Comparison of ENCODE assay signal across 25 cellular contexts in genomic region chr7:149784251-149784608, GRCh38. TPM values are rescaled to one million over a fixed set of nuclear protein-coding genes. Genes with fewer than 3 reads are reported as not detected.
DNase-seq lines count a peak whose midpoint lies in the region; ATAC-seq, FAIRE-seq and TF ChIP-seq lines count a peak whose summit lies in the region.
"Had no signal": no experiment of that assay in that cellular context is flagged by ENCODE, and none has a peak within 500 bp of the region (broad histone marks: within the 10 kb centered on the region; RNA-seq: fewer than 3 reads in every experiment).

No MANE protein-coding gene starts in this region.

- 17% methylated on average over 5 of the region's 5 CpGs for WGBS in HepG2 (ENCODE audit: low lambda C conversion rate)
- 58% methylated on average over 2 of the region's 5 CpGs for WGBS in right lobe of liver (ENCODE audit: insufficient coverage, low coverage, low lambda C conversion rate, missing lambda C conversion rate)
- 91% methylated on average over 5 of the region's 5 CpGs; no CpG with 5 or more reads in 1 of the 2 experiments for WGBS in H1 (ENCODE audit: extremely low coverage in 1 of 2, insufficient coverage in 1 of 2, insufficient read length in 1 of 2, insufficient replicate concordance in 2 of 2, low coverage in 1 of 2, low lambda C conversion rate in 2 of 2, missing lambda C conversion rate in 1 of 2), 2 experiments
- WGBS in neuronal stem cell (ENCODE audit: extremely low coverage in 2 of 2, insufficient read length in 2 of 2, insufficient replicate concordance in 1 of 2), 2 donors = no CpG with 5 or more reads among the region's 5 CpGs

- DNase-seq in HepG2 (ENCODE audit: low spot score) (no peak), right lobe of liver (no peak), H1 (ENCODE audit: low read depth in 1 of 2, low spot score in 2 of 2) (no peak), neuronal stem cell (ENCODE audit: low spot score) (no peak), GM10266 (ENCODE audit: extremely low spot score) (no peak), nucleus accumbens (lab: John Stamatoyannopoulos, UW) (no peak)
- no peak for DNase-seq in activated naive CD4-positive, alpha-beta T cell treated with anti-CD3 and anti-CD28 coated beads, Interleukin-2, amount 10 ng/mL, durations not matched to agents 7 days and 5 days
- DNase-seq: AML-193; Caco-2; Calu3; CD4-positive, alpha-beta T cell; DMS79 treated with DMSO at 0.1 percent for 48 hours; GF-D8 had no signal

- CTCF ChIA-PET in HepG2 (lab: Yijun Ruan, JAX; ENCODE audit: low intra/inter-chr PET ratio, low total read pairs) (no interaction called here), H1 (lab: Charles Lee; ENCODE audit: partially characterized antibody) (interaction anchor here (1.9 to 11.8 kb wide), 4 partner anchors 14 to 122 kb away, joined by 7 to 120 read pairs (median 111); no protein-coding TSS in a partner anchor)
- CTCF ChIA-PET in activated naive CD4-positive, alpha-beta T cell treated with anti-CD3 and anti-CD28 coated beads, Interleukin-2, amount 10 ng/mL, durations not matched to agents 7 days and 5 days (lab: Charles Lee) = interaction anchor here (1.8 kb wide), 1 partner anchor 16 kb away, joined by 4 read pairs; no protein-coding TSS in a partner anchor

- TF ChIP-seq CTCF in HepG2 (CRISPR knock-in tag; IDR thresholded peaks at IDR 0.05) (no peak), right lobe of liver (IDR thresholded peaks at IDR 0.05) (no peak), H1 (IDR thresholded peaks at IDR 0.05; ENCODE audit: control extremely low read depth in 1 of 3, insufficient read depth in 1 of 3, low read depth in 1 of 3, low read length in 3 of 3) (no peak), GM10266 (IDR thresholded peaks at IDR 0.05; ENCODE audit: control insufficient read depth, insufficient read depth, low read depth, missing control alignments) (no peak)

- peaks cover 20% of the 10 kb centered on the region for H3K27me3 Mint-ChIP-seq in activated naive CD4-positive, alpha-beta T cell treated with anti-CD3 and anti-CD28 coated beads, Interleukin-2, amount 10 ng/mL, durations not matched to agents 7 days and 5 days

- H2BK120ac ChIP-seq in H1 (replicated peaks; ENCODE audit: low read depth, low read length) = no peak overlapping the region
- H2BK120ac ChIP-seq in neuronal stem cell (ENCODE audit: low read depth, low read length) = no peak overlapping the region

- no peak overlapping the region for H4K5ac ChIP-seq in H1 (ENCODE audit: insufficient read length, low read depth, low read length)

- H3K4me3 Mint-ChIP-seq in activated naive CD4-positive, alpha-beta T cell treated with anti-CD3 and anti-CD28 coated beads, Interleukin-2, amount 10 ng/mL, durations not matched to agents 7 days and 5 days = no peak overlapping the region
- H3K4me3 Mint-ChIP-seq: B cell; CD4-positive, alpha-beta T cell; CD8-positive, alpha-beta T cell had no signal

- H2BK5ac ChIP-seq in H1 (ENCODE audit: low read depth, low read length) = no peak overlapping the region
- peak overlapping the region; percentile 42 for H2BK5ac ChIP-seq in neuronal stem cell (ENCODE audit: low read length)

- H4K8ac ChIP-seq in H1 (ENCODE audit: extremely low read depth, insufficient read depth, low read length) (no peak overlapping the region), neuronal stem cell (ENCODE audit: low read depth, low read length) (no peak overlapping the region)

- H3K36me3 ChIP-seq in HepG2 (replicated peaks in 1 of 2; ENCODE audit: control insufficient read depth in 1 of 2, insufficient read depth in 2 of 2, low read length in 2 of 2) (no peaks in the 10 kb centered on the region), right lobe of liver (no peaks in the 10 kb centered on the region), H1 (ENCODE audit: control insufficient read depth in 2 of 4, insufficient read depth in 4 of 4, low read length in 3 of 4) (no peaks in the 10 kb centered on the region), neuronal stem cell (replicated peaks in 1 of 2; ENCODE audit: control insufficient read depth in 2 of 2, insufficient read depth in 2 of 2, low read length in 2 of 2) (no peaks in the 10 kb centered on the region)
- H3K36me3 ChIP-seq: BLaER1 treated with 17β-estradiol and CSF1 and Interleukin-3, amounts not matched to agents 10 nM and 100 nM had no signal

- H2AFZ ChIP-seq in HepG2 (ENCODE audit: low read length) = no peak overlapping the region
- H2AFZ ChIP-seq in H1 (ENCODE audit: low read length) = no peak overlapping the region
- no peak overlapping the region for H2AFZ ChIP-seq in neuronal stem cell (ENCODE audit: low read length)

- no peak for TF ChIP-seq RAD21 in HepG2 (CRISPR knock-in tag; IDR thresholded peaks at IDR 0.05)
- TF ChIP-seq RAD21 in H1 (IDR thresholded peaks at IDR 0.05 in 1 of 2, conservative IDR thresholded peaks at IDR 0.05 in 1 of 2; ENCODE audit: low read depth in 2 of 2, low read length in 2 of 2) = no peak

- FAIRE-seq in HepG2 (lab: Jason Lieb, UNC) (no peak), H1 (lab: Jason Lieb, UNC) (no peak)
- FAIRE-seq: A549, D721Med, G401.6, GM12878, GM12892, GM18507 had no signal

- H3K4me1 ChIP-seq in HepG2 (ENCODE audit: insufficient read depth, low read length) = peaks cover 17% of the 10 kb centered on the region
- peaks cover 0 to 13% (median 6%) of the 10 kb centered on the region in 4 donors for H3K4me1 ChIP-seq in right lobe of liver
- peaks cover 0 to 15% (median 6%) of the 10 kb centered on the region in 4 experiments; a peak in 6 of 7 replicates for H3K4me1 ChIP-seq in H1 (replicated peaks in 1 of 4; ENCODE audit: control insufficient read depth in 3 of 4, insufficient read depth in 4 of 4, low read length in 3 of 4)
- peaks cover 11 to 23% of the 10 kb centered on the region in 2 donors for H3K4me1 ChIP-seq in neuronal stem cell (ENCODE audit: control insufficient read depth in 2 of 2, insufficient read depth in 1 of 2, low read depth in 1 of 2, low read length in 2 of 2)
- H3K4me1 ChIP-seq: Caco-2 had no signal

- POLR2A ChIA-PET in HepG2 (lab: Yijun Ruan, JAX) = no interaction called here
- POLR2A ChIA-PET in H1 (lab: Charles Lee; ENCODE audit: partially characterized antibody) = interaction anchor here (1.4 kb wide), 1 partner anchor 10 kb away, joined by 4 read pairs; the partner anchor contains the start of gene ZNF467

- no peak overlapping the region for H2BK20ac ChIP-seq in H1 (ENCODE audit: low read length)

- in situ Hi-C loops in HepG2 (cut with HindIII; ENCODE audit: extremely low pct_ligation_motif_present, low pct_unique_long_range_greater_than_20kb) = no loop called here

- H3K4me3 ChIP-seq in HepG2 (replicated peaks in 1 of 3; ENCODE audit: insufficient read depth in 1 of 3, low read depth in 2 of 3, low read length in 3 of 3) (no peak overlapping the region), right lobe of liver (no peak overlapping the region), H1 (ENCODE audit: extremely low read depth in 1 of 4, insufficient read depth in 2 of 4, low read depth in 3 of 4, low read length in 4 of 4) (no peak overlapping the region), neuronal stem cell (ENCODE audit: low read length in 2 of 2) (no peak overlapping the region)
- H3K4me3 ChIP-seq: A549; BLaER1 treated with 17β-estradiol and CSF1 and Interleukin-3, amounts not matched to agents 10 nM and 100 nM; GM12878 had no signal

- H3K27ac Mint-ChIP-seq in activated naive CD4-positive, alpha-beta T cell treated with anti-CD3 and anti-CD28 coated beads, Interleukin-2, amount 10 ng/mL, durations not matched to agents 7 days and 5 days = no peak overlapping the region
- H3K27ac Mint-ChIP-seq: B cell; CD4-positive, alpha-beta T cell; CD8-positive, alpha-beta T cell had no signal

- no peak overlapping the region for H3K18ac ChIP-seq in H1 (ENCODE audit: extremely low read depth, low read length)
- peak overlapping the region; percentile 84 for H3K18ac ChIP-seq in neuronal stem cell (ENCODE audit: low read length)

- H3K27ac ChIP-seq in HepG2 (ENCODE audit: extremely low read length, insufficient read depth, low read length) (no peak overlapping the region), right lobe of liver (no peak overlapping the region), H1 (ENCODE audit: low read depth, low read length) (no peak overlapping the region), neuronal stem cell (replicated peaks; ENCODE audit: low read length) (no peak overlapping the region)
- H3K27ac ChIP-seq: 22Rv1; A549; BLaER1 treated with 17β-estradiol and CSF1 and Interleukin-3, amounts not matched to agents 10 nM and 100 nM; C4-2B had no signal

- no peak overlapping the region for H2BK12ac ChIP-seq in H1 (ENCODE audit: low read depth, low read length)
- H2BK12ac ChIP-seq in neuronal stem cell (ENCODE audit: low read length) = peak overlapping the region; percentile 51

- TF ChIP-seq POLR2A in HepG2 (IDR thresholded peaks at IDR 0.05; ENCODE audit: insufficient read depth in 1 of 2, low read depth in 2 of 2, low read length in 2 of 2) (no peak), right lobe of liver (IDR thresholded peaks at IDR 0.05) (no peak), H1 (IDR thresholded peaks at IDR 0.05; ENCODE audit: control extremely low read depth in 1 of 2, low read depth in 2 of 2, low read length in 2 of 2) (no peak)

- intact Hi-C loops in HepG2 (cut with micrococcal nuclease; ENCODE audit: unreplicated experiment) = no loop called here
- intact Hi-C loops in right lobe of liver (cut with DNase I) = no loop called here

- H3K79me1 ChIP-seq in H1 (ENCODE audit: low read depth, low read length) = no peaks in the 10 kb centered on the region
- no peaks in the 10 kb centered on the region for H3K79me1 ChIP-seq in neuronal stem cell (ENCODE audit: low read depth, low read length)

- H3K27me3 ChIP-seq in HepG2 (ENCODE audit: control insufficient read depth in 1 of 2, insufficient read depth in 2 of 2, low read length in 2 of 2) = peaks cover 4 to 24% of the 10 kb centered on the region in 2 experiments; a peak in 4 of 5 replicates
- H3K27me3 ChIP-seq in right lobe of liver = no peaks in the 10 kb centered on the region
- peaks cover 2 to 21% (median 16%) of the 10 kb centered on the region in 4 experiments for H3K27me3 ChIP-seq in H1 (replicated peaks in 1 of 4; ENCODE audit: control insufficient read depth in 3 of 4, extremely low read depth in 1 of 4, insufficient read depth in 3 of 4, low read length in 3 of 4)
- H3K27me3 ChIP-seq in neuronal stem cell (ENCODE audit: control insufficient read depth in 3 of 3, insufficient read depth in 3 of 3, low read depth in 1 of 3, low read length in 3 of 3) = peaks cover 0 to 17% (median 0%) of the 10 kb centered on the region in 3 experiments
- H3K27me3 ChIP-seq: BLaER1 treated with 17β-estradiol and CSF1 and Interleukin-3, amounts not matched to agents 10 nM and 100 nM had no signal

- no peak overlapping the region for H3K14ac ChIP-seq in H1 (ENCODE audit: insufficient read length)
- H3K14ac ChIP-seq in neuronal stem cell (ENCODE audit: low read length) = peak overlapping the region; percentile 66

- H3K9ac ChIP-seq in HepG2 (ENCODE audit: insufficient read depth, low read depth, low read length) (no peak overlapping the region), H1 (replicated peaks in 1 of 4; ENCODE audit: extremely low read depth in 1 of 4, low read depth in 3 of 4, low read length in 3 of 4) (no peak overlapping the region), neuronal stem cell (ENCODE audit: low read depth, low read length, poor library complexity) (no peak overlapping the region)
- H3K9ac ChIP-seq: BLaER1 treated with 17β-estradiol and CSF1 and Interleukin-3, amounts not matched to agents 10 nM and 100 nM had no signal

- TF ChIP-seq EP300 in HepG2 (IDR thresholded peaks at IDR 0.05; ENCODE audit: low read depth in 2 of 2, low read length in 2 of 2) = no peak
- TF ChIP-seq EP300 in HepG2 (CRISPR knock-in tag; IDR thresholded peaks at IDR 0.05; ENCODE audit: borderline replicate concordance) = no peak
- TF ChIP-seq EP300 in H1 (IDR thresholded peaks at IDR 0.05; ENCODE audit: borderline replicate concordance in 1 of 2, low read depth in 2 of 2, low read length in 2 of 2) = no peak

- no peaks in the 10 kb centered on the region for H3K23me2 ChIP-seq in H1 (ENCODE audit: low read depth, low read length)

- H4K91ac ChIP-seq in H1 (replicated peaks; ENCODE audit: insufficient read length, low read length) = no peak overlapping the region
- H4K91ac ChIP-seq in neuronal stem cell (ENCODE audit: low read depth, low read length, poor library complexity) = no peak overlapping the region

- no peak overlapping the region for H3K4me2 ChIP-seq in HepG2 (ENCODE audit: low read depth, low read length)
- no peak overlapping the region for H3K4me2 ChIP-seq in H1 (ENCODE audit: insufficient read depth in 1 of 2, low read depth in 2 of 2, low read length in 2 of 2)
- H3K4me2 ChIP-seq in neuronal stem cell (ENCODE audit: insufficient read depth, low read length, poor library complexity, severe bottlenecking) = no peak overlapping the region
- H3K4me2 ChIP-seq: A549; BLaER1 treated with 17β-estradiol and CSF1 and Interleukin-3, amounts not matched to agents 10 nM and 100 nM had no signal

- no peak overlapping the region for H3K4ac ChIP-seq in H1 (replicated peaks; ENCODE audit: insufficient read length, low read depth, low read length)
- H3K4ac ChIP-seq in neuronal stem cell (ENCODE audit: low read length) = no peak overlapping the region

- H3K79me2 ChIP-seq in HepG2 (ENCODE audit: insufficient read depth, low read length) (no peaks in the 10 kb centered on the region), H1 (ENCODE audit: control insufficient read depth in 1 of 2, insufficient read depth in 2 of 2, low read length in 2 of 2) (no peaks in the 10 kb centered on the region)

- no peaks in the 10 kb centered on the region for H3K36me3 Mint-ChIP-seq in activated naive CD4-positive, alpha-beta T cell treated with anti-CD3 and anti-CD28 coated beads, Interleukin-2, amount 10 ng/mL, durations not matched to agents 7 days and 5 days
- H3K36me3 Mint-ChIP-seq: CD8-positive, alpha-beta T cell had no signal

- no peaks in the 10 kb centered on the region for H3K4me1 Mint-ChIP-seq in activated naive CD4-positive, alpha-beta T cell treated with anti-CD3 and anti-CD28 coated beads, Interleukin-2, amount 10 ng/mL, durations not matched to agents 7 days and 5 days

- no peak for ATAC-seq in HepG2
- no peak for ATAC-seq in right lobe of liver
- ATAC-seq: A549; CD8-positive, alpha-beta T cell; GM12878 had no signal

- H2AK5ac ChIP-seq in H1 (ENCODE audit: low read depth, low read length) = no peak overlapping the region
- peak overlapping the region; percentile 76 for H2AK5ac ChIP-seq in neuronal stem cell (ENCODE audit: low read depth, low read length)

- H2BK15ac ChIP-seq in H1 (ENCODE audit: low read length) (no peak overlapping the region), neuronal stem cell (ENCODE audit: low read length) (peak overlapping the region; percentile 80)

- H3K9me3 Mint-ChIP-seq in activated naive CD4-positive, alpha-beta T cell treated with anti-CD3 and anti-CD28 coated beads, Interleukin-2, amount 10 ng/mL, durations not matched to agents 7 days and 5 days = no peaks in the 10 kb centered on the region
- H3K9me3 Mint-ChIP-seq: CD4-positive, alpha-beta T cell; CD8-positive, alpha-beta T cell had no signal

- no peak overlapping the region for H3K23ac ChIP-seq in H1 (ENCODE audit: insufficient read length)
- no peak overlapping the region for H3K23ac ChIP-seq in neuronal stem cell (ENCODE audit: low read depth, low read length, poor library complexity)

- H3K56ac ChIP-seq in H1 (replicated peaks; ENCODE audit: insufficient read length, low read depth, low read length) = no peak overlapping the region

- H4K20me1 ChIP-seq in HepG2 (ENCODE audit: insufficient read depth, low read length) = no peaks in the 10 kb centered on the region
- peaks cover 0 to under 1% of the 10 kb centered on the region in 2 experiments for H4K20me1 ChIP-seq in H1 (replicated peaks in 1 of 2; ENCODE audit: control insufficient read depth in 1 of 2, insufficient read depth in 2 of 2, low read length in 2 of 2)

- BruUV-seq in HepG2 (replicated peaks; lab: Mats Ljungman, UMichigan) = no TSS peak

- no peaks in the 10 kb centered on the region for H3K9me3 ChIP-seq in HepG2 (ENCODE audit: low read length)
- no peaks in the 10 kb centered on the region for H3K9me3 ChIP-seq in right lobe of liver
- no peaks in the 10 kb centered on the region for H3K9me3 ChIP-seq in H1 (ENCODE audit: insufficient read depth in 2 of 2, low read depth in 1 of 2, low read length in 1 of 2)
- H3K9me3 ChIP-seq in neuronal stem cell (replicated peaks in 1 of 2; ENCODE audit: control insufficient read depth in 2 of 2, insufficient read depth in 1 of 2, low read depth in 1 of 2, low read length in 2 of 2) = no peaks in the 10 kb centered on the region
- H3K9me3 ChIP-seq: A549; BLaER1 treated with 17β-estradiol and CSF1 and Interleukin-3, amounts not matched to agents 10 nM and 100 nM; Caco-2 had no signal

RNA-seq across cellular contexts. Expression of gene ZNF467, which starts 10.8 kb away (rescaled TPM):
- total RNA-seq in HepG2 (2016; rRNA removed; fragmentation: Illumina TruSeq; extraction: Trizol) (not detected in 2 replicates), right lobe of liver (10 to 100 TPM in 1 of 6 experiments, 1 to 10 TPM in 5; 3.6 to 14.6 (median 5.8) TPM)
- total RNA-seq in HepG2 (2016; cell fraction: cytosol; rRNA removed; fragmentation: Illumina TruSeq; extraction: Trizol; ENCODE audit: low read depth) = not detected in 2 replicates
- not detected in 2 replicates for total RNA-seq in HepG2 (2016; cell fraction: insoluble cytoplasmic fraction; rRNA removed; fragmentation: Illumina TruSeq; extraction: Trizol)
- total RNA-seq in HepG2 (2016; cell fraction: membrane; rRNA removed; fragmentation: Illumina TruSeq; extraction: Trizol) = not detected in 2 replicates
- total RNA-seq in HepG2 (2016; cell fraction: nucleus; rRNA removed; fragmentation: Illumina TruSeq; extraction: Trizol) = not detected in 2 replicates
- polyA plus RNA-seq in HepG2 (2011; rRNA removed) (0.03 TPM in 1 of 2 replicates, not detected in the other), H1 (2011; rRNA removed) (0.51 and 0.89 TPM in 2 replicates)
- 0.01 and 0.04 TPM in 2 replicates for polyA plus RNA-seq in HepG2 (2011; cell fraction: cytosol; rRNA removed)
- 0.27 and 0.28 TPM in 2 replicates for polyA plus RNA-seq in HepG2 (2011; cell fraction: nucleus; rRNA removed)
- polyA plus RNA-seq in HepG2 (2012) = not detected in 2 replicates
- polyA plus RNA-seq in HepG2 (2016; cell fraction: cytosol; fragmentation: Illumina TruSeq; extraction: Trizol; ENCODE audit: low read depth) = 0.05 and 0.08 TPM in 2 replicates
- not detected in 2 replicates for polyA plus RNA-seq in HepG2 (2016; cell fraction: insoluble cytoplasmic fraction; fragmentation: Illumina TruSeq; extraction: Trizol; ENCODE audit: low read depth)
- not detected in 2 replicates for polyA plus RNA-seq in HepG2 (2016; cell fraction: membrane; fragmentation: Illumina TruSeq; extraction: Trizol; ENCODE audit: low read depth)
- polyA plus RNA-seq in HepG2 (2016; cell fraction: nucleus; fragmentation: Illumina TruSeq; extraction: Trizol; ENCODE audit: insufficient read depth, low read depth) = not detected in 2 replicates
- polyA minus RNA-seq in HepG2 (2011; rRNA and poly(A)+ RNA removed; ENCODE audit: low replicate concordance) = 0.06 TPM in 1 of 2 replicates, not detected in the other
- not detected in 2 replicates for polyA minus RNA-seq in HepG2 (2011; cell fraction: cytosol; rRNA and poly(A)+ RNA removed)
- polyA minus RNA-seq in HepG2 (2011; cell fraction: nucleus; rRNA and poly(A)+ RNA removed) = not detected in 2 replicates
- total RNA-seq in H1 (2021; fragmentation: NEBNext Ultra II Directional; extraction: Animal tissue kit (Norgen Biotek cat#: 25700)) = 0.40 and 0.50 TPM in 2 replicates
- polyA plus RNA-seq in H1 (2011; cell fraction: cytosol; rRNA removed) = 0.44 TPM
- 1.7 TPM for polyA plus RNA-seq in H1 (2011; cell fraction: nucleus; rRNA removed)
- polyA plus RNA-seq in H1 (2012, experiment 1 of 2) = 0.36 to 0.89 TPM (median 0.75 TPM) in 4 replicates
- 0.35 TPM for polyA plus RNA-seq in H1 (2012, experiment 2 of 2)
- polyA plus RNA-seq in H1 (2013, experiment 1 of 2) = 0.20 TPM
- polyA plus RNA-seq in H1 (2013, experiment 2 of 2) = 0.13 TPM
- polyA minus RNA-seq in H1 (2011; rRNA and poly(A)+ RNA removed) = 0.05 and 0.13 TPM in 2 replicates
- not detected for polyA minus RNA-seq in H1 (2011; cell fraction: cytosol; rRNA and poly(A)+ RNA removed)
- polyA minus RNA-seq in H1 (2011; cell fraction: nucleus; rRNA and poly(A)+ RNA removed) = 0.70 TPM
- polyA plus RNA-seq in neuronal stem cell (2013, experiment 1 of 2) = 6.2 TPM
- 6.1 TPM for polyA plus RNA-seq in neuronal stem cell (2013, experiment 2 of 2)
- total RNA-seq: A172, GM12878 had no signal
- polyA plus RNA-seq: GM12878 had no signal

RNA-seq across cellular contexts. Expression of gene ZNF862, which starts 53.9 kb away (rescaled TPM):
- total RNA-seq in HepG2 (2016; rRNA removed; fragmentation: Illumina TruSeq; extraction: Trizol) (0.89 and 1.0 TPM in 2 replicates), right lobe of liver (10 to 100 TPM in 2 of 6 experiments, 1 to 10 TPM in 4; 2.5 to 11.3 (median 7.1) TPM)
- total RNA-seq in HepG2 (2016; cell fraction: cytosol; rRNA removed; fragmentation: Illumina TruSeq; extraction: Trizol; ENCODE audit: low read depth) = 0.10 and 0.35 TPM in 2 replicates
- total RNA-seq in HepG2 (2016; cell fraction: insoluble cytoplasmic fraction; rRNA removed; fragmentation: Illumina TruSeq; extraction: Trizol) = 0.67 and 0.80 TPM in 2 replicates
- total RNA-seq in HepG2 (2016; cell fraction: membrane; rRNA removed; fragmentation: Illumina TruSeq; extraction: Trizol) = 0.46 and 0.55 TPM in 2 replicates
- 2.0 TPM in 2 replicates for total RNA-seq in HepG2 (2016; cell fraction: nucleus; rRNA removed; fragmentation: Illumina TruSeq; extraction: Trizol)
- polyA plus RNA-seq in HepG2 (2011; rRNA removed) (2.0 and 2.8 TPM in 2 replicates), H1 (2011; rRNA removed) (1.8 and 2.8 TPM in 2 replicates)
- polyA plus RNA-seq in HepG2 (2011; cell fraction: cytosol; rRNA removed) = 1.0 and 1.3 TPM in 2 replicates
- polyA plus RNA-seq in HepG2 (2011; cell fraction: nucleus; rRNA removed) = 7.1 and 8.7 TPM in 2 replicates
- 0.76 and 1.6 TPM in 2 replicates for polyA plus RNA-seq in HepG2 (2012)
- 0.25 and 0.28 TPM in 2 replicates for polyA plus RNA-seq in HepG2 (2016; cell fraction: cytosol; fragmentation: Illumina TruSeq; extraction: Trizol; ENCODE audit: low read depth)
- polyA plus RNA-seq in HepG2 (2016; cell fraction: insoluble cytoplasmic fraction; fragmentation: Illumina TruSeq; extraction: Trizol; ENCODE audit: low read depth) = 0.27 and 0.70 TPM in 2 replicates
- 0.29 and 0.43 TPM in 2 replicates for polyA plus RNA-seq in HepG2 (2016; cell fraction: membrane; fragmentation: Illumina TruSeq; extraction: Trizol; ENCODE audit: low read depth)
- polyA plus RNA-seq in HepG2 (2016; cell fraction: nucleus; fragmentation: Illumina TruSeq; extraction: Trizol; ENCODE audit: insufficient read depth, low read depth) = 1.9 and 2.0 TPM in 2 replicates
- polyA minus RNA-seq in HepG2 (2011; rRNA and poly(A)+ RNA removed; ENCODE audit: low replicate concordance) = 2.0 and 5.0 TPM in 2 replicates
- polyA minus RNA-seq in HepG2 (2011; cell fraction: cytosol; rRNA and poly(A)+ RNA removed) = 0.59 and 1.2 TPM in 2 replicates
- polyA minus RNA-seq in HepG2 (2011; cell fraction: nucleus; rRNA and poly(A)+ RNA removed) = 6.6 and 10.3 TPM in 2 replicates
- 2.5 and 3.9 TPM in 2 replicates for total RNA-seq in H1 (2021; fragmentation: NEBNext Ultra II Directional; extraction: Animal tissue kit (Norgen Biotek cat#: 25700))
- polyA plus RNA-seq in H1 (2011; cell fraction: cytosol; rRNA removed) = 2.4 TPM
- polyA plus RNA-seq in H1 (2011; cell fraction: nucleus; rRNA removed) = 9.0 TPM
- polyA plus RNA-seq in H1 (2012, experiment 1 of 2) = 1.8 to 3.1 TPM (median 2.4 TPM) in 4 replicates
- polyA plus RNA-seq in H1 (2012, experiment 2 of 2) = 0.62 TPM
- 1.1 TPM for polyA plus RNA-seq in H1 (2013, experiment 1 of 2)
- polyA plus RNA-seq in H1 (2013, experiment 2 of 2) = 1.2 TPM
- polyA minus RNA-seq in H1 (2011; rRNA and poly(A)+ RNA removed) = 4.0 and 5.4 TPM in 2 replicates
- polyA minus RNA-seq in H1 (2011; cell fraction: cytosol; rRNA and poly(A)+ RNA removed) = 1.5 TPM
- polyA minus RNA-seq in H1 (2011; cell fraction: nucleus; rRNA and poly(A)+ RNA removed) = 8.9 TPM
- polyA plus RNA-seq in neuronal stem cell (2013, experiment 1 of 2) = 7.1 TPM
- 6.8 TPM for polyA plus RNA-seq in neuronal stem cell (2013, experiment 2 of 2)

Comparison
In these comparisons a context has a peak if more than half of its experiments do, and no peak if none do; other contexts are left out.
1. Of the 41 proteins assayed by ChIP-seq in both HepG2 and H1: peak only in HepG2: none; only in H1: KDM1A; in both: none; in neither: 40.